8 cellular contexts compared by ENCODE assay signal in the genomic region with DNA sequence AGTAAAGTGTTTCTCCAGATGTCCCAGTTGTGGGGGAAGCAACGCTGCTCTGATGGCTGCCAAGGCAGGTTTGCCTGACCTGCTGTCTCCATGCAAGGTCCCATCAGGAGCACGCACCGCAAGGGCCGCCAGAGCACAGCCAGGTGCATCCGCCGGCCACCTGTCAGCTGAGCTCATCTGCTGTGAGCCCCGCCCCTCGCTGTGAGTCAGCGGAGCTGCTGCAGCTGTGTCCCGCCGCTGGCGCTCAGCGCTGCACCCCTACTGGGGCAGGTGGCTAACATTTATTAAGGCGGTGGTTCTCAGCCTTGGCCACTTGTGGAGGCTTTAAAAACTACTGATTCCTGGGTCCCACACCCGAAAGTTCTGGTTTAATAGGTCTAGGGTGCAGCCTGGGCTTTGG.
DNase-seq lines count a peak whose midpoint lies in the region; ATAC-seq and TF ChIP-seq lines count a peak whose summit lies in the region.

No MANE protein-coding gene starts in this region.

- CTCF ChIA-PET in GM10248 (lab: Yijun Ruan, JAX) = interaction anchor here (0.8 to 2.2 kb wide), 6 partner anchors 10 to 394 kb away, joined by 3 to 5 read pairs (median 3); no protein-coding TSS in a partner anchor

- H3K36me3 Mint-ChIP-seq in activated T-helper 2 cell treated with anti-CD3 and anti-CD28 coated beads, Interferon-gamma antibody, Interleukin-2, Interleukin-4, amounts not matched to agents 10 μg/mL and 5 μg/mL and 100 μg/mL, durations not matched to agents 14 hours and 24 hours and 36 hours (ENCODE audit: low read depth) = no peaks in the 10 kb centered on the region

- H3K9me3 Mint-ChIP-seq in activated T-helper 2 cell treated with anti-CD3 and anti-CD28 coated beads, Interferon-gamma antibody, Interleukin-2, Interleukin-4, amounts not matched to agents 10 μg/mL and 5 μg/mL and 100 μg/mL, durations not matched to agents 14 hours and 24 hours and 36 hours = no peaks in the 10 kb centered on the region

- no peaks in the 10 kb centered on the region for H3K27me3 ChIP-seq in suprapubic skin

- H3K4me3 ChIP-seq in suprapubic skin = no peak overlapping the region

- TF ChIP-seq CTCF in GM10248 (IDR thresholded peaks at IDR 0.05; ENCODE audit: control extremely low read depth, extremely low read depth, low read depth, missing control alignments) (no peak), suprapubic skin (IDR thresholded peaks at IDR 0.05) (no peak)

- 24% methylated on average over 11 of the region's 15 CpGs for WGBS in suprapubic skin

- H3K36me3 ChIP-seq in suprapubic skin = no peaks in the 10 kb centered on the region

- DNase-seq in GM10248 (ENCODE audit: extremely low spot score) (peak; percentile 63), NCI-H69 (lab: John Stamatoyannopoulos, UW) (peak; percentile 95), left lobe of liver (ENCODE audit: low spot score) (no peak), suprapubic skin (ENCODE audit: low spot score in 2 of 2) (no peak), globus pallidus (ENCODE audit: low spot score) (no peak)
- peak; percentile 19 for DNase-seq in activated T-helper 2 cell treated with anti-CD3 and anti-CD28 coated beads, Interferon-gamma antibody, Interleukin-2, Interleukin-4, amounts not matched to agents 10 μg/mL and 5 μg/mL and 100 μg/mL, durations not matched to agents 14 hours and 24 hours and 36 hours (ENCODE audit: low spot score)
- DNase-seq in stimulated activated naive CD8-positive, alpha-beta T cell treated with anti-CD3 and anti-CD28 coated beads, Interleukin-15, Interleukin-2, amounts not matched to agents 100 U/mL and 50 U/mL, for 24 hours = peak; percentile 40

- no peaks in the 10 kb centered on the region for H3K4me1 Mint-ChIP-seq in activated T-helper 2 cell treated with anti-CD3 and anti-CD28 coated beads, Interferon-gamma antibody, Interleukin-2, Interleukin-4, amounts not matched to agents 10 μg/mL and 5 μg/mL and 100 μg/mL, durations not matched to agents 14 hours and 24 hours and 36 hours (ENCODE audit: low read depth)

- TF ChIP-seq POLR2A in suprapubic skin (IDR thresholded peaks at IDR 0.05) = no peak

- no peaks in the 10 kb centered on the region for H3K9me3 ChIP-seq in suprapubic skin

- no peak for TF ChIP-seq EP300 in suprapubic skin (IDR thresholded peaks at IDR 0.05)

- POLR2A ChIA-PET in GM10248 (lab: Yijun Ruan, JAX) = no interaction called here

- H3K4me3 Mint-ChIP-seq in activated T-helper 2 cell treated with anti-CD3 and anti-CD28 coated beads, Interferon-gamma antibody, Interleukin-2, Interleukin-4, amounts not matched to agents 10 μg/mL and 5 μg/mL and 100 μg/mL, durations not matched to agents 14 hours and 24 hours and 36 hours (ENCODE audit: low read depth) = no peak overlapping the region

- ATAC-seq in HG02970 (IDR thresholded peaks at IDR 0.05; ENCODE audit: low FRiP score, unreplicated experiment) = peak; percentile 80
- ATAC-seq in left lobe of liver = peak; percentile 63
- ATAC-seq in stimulated activated naive CD8-positive, alpha-beta T cell treated with anti-CD3 and anti-CD28 coated beads, Interleukin-15, Interleukin-2, amounts not matched to agents 100 U/mL and 50 U/mL, for 24 hours = peak; percentile 52

- intact Hi-C loops in activated T-helper 2 cell treated with anti-CD3 and anti-CD28 coated beads, Interferon-gamma antibody, Interleukin-2, Interleukin-4, amounts not matched to agents 10 μg/mL and 5 μg/mL and 100 μg/mL, durations not matched to agents 14 hours and 24 hours and 36 hours (cut with micrococcal nuclease) = no loop called here

- peaks cover 42% of the 10 kb centered on the region for H3K27me3 Mint-ChIP-seq in activated T-helper 2 cell treated with anti-CD3 and anti-CD28 coated beads, Interferon-gamma antibody, Interleukin-2, Interleukin-4, amounts not matched to agents 10 μg/mL and 5 μg/mL and 100 μg/mL, durations not matched to agents 14 hours and 24 hours and 36 hours (ENCODE audit: low read depth)

- H3K27ac ChIP-seq in suprapubic skin = no peak overlapping the region

- H3K27ac Mint-ChIP-seq in activated T-helper 2 cell treated with anti-CD3 and anti-CD28 coated beads, Interferon-gamma antibody, Interleukin-2, Interleukin-4, amounts not matched to agents 10 μg/mL and 5 μg/mL and 100 μg/mL, durations not matched to agents 14 hours and 24 hours and 36 hours = no peak overlapping the region

- H3K4me1 ChIP-seq in suprapubic skin = peaks cover 6% of the 10 kb centered on the region

Comparison
In these comparisons a context has a peak if more than half of its experiments do, and no peak if none do; other contexts are left out.
1. DNase-seq: peak in GM10248 (single experiment), NCI-H69 (single experiment), activated T-helper 2 cell treated with anti-CD3 and anti-CD28 coated beads, Interferon-gamma antibody, Interleukin-2, Interleukin-4, amounts not matched to agents 10 μg/mL and 5 μg/mL and 100 μg/mL, durations not matched to agents 14 hours and 24 hours and 36 hours (single experiment) and stimulated activated naive CD8-positive, alpha-beta T cell treated with anti-CD3 and anti-CD28 coated beads, Interleukin-15, Interleukin-2, amounts not matched to agents 100 U/mL and 50 U/mL, for 24 hours (single experiment); none in left lobe of liver (single experiment), suprapubic skin (0 of 2) and globus pallidus (single experiment).
2. Peak in every context shown above with its lines, with median percentiles within 50 percentile points of each other: ATAC-seq.